In genomic region chr1:67850611-67851075, GRCh38 we compare ENCODE assay signal across 9 cellular contexts. TPM values are rescaled to one million over a fixed set of nuclear protein-coding genes. Genes with fewer than 3 reads are reported as not detected.
DNase-seq lines count a peak whose midpoint lies in the region; ATAC-seq, FAIRE-seq and TF ChIP-seq lines count a peak whose summit lies in the region.
"Had no signal": no experiment of that assay in that cellular context is flagged by ENCODE, and none has a peak within 500 bp of the region (broad histone marks: within the 10 kb centered on the region; RNA-seq: fewer than 3 reads in every experiment).

No MANE protein-coding gene starts in this region.

- FAIRE-seq in frontal cortex (lab: Jason Lieb, UNC), result no peak

- no peak for ATAC-seq in GM21381 (IDR thresholded peaks at IDR 0.05; ENCODE audit: unreplicated experiment)

- DNase-seq in GM04503 (ENCODE audit: low read depth) (peak; percentile 42), NCI-H2227 treated with DMSO at 0.1 percent for 48 hours (lab: John Stamatoyannopoulos, UW) (peak; percentile 45), epithelial cell of proximal tubule (ENCODE audit: low read depth) (peak; percentile 83), posterior cingulate gyrus (peak in 6 of 10 donors; percentile 14 to 88 (median 48)), frontal cortex (ENCODE audit: low spot score in 2 of 2) (no peak), iPS-NIHi7 (ENCODE audit: extremely low spot score) (no peak)
- no peak for DNase-seq in T-helper 2 cell treated with Interferon-gamma antibody and Interleukin-4, amounts not matched to agents 5 μg/mL and 100 μg/mL, for 36 hours (ENCODE audit: low spot score)
- DNase-seq: GOT3 had no signal

- peaks cover 4% of the 10 kb centered on the region for H3K27me3 Mint-ChIP-seq in T-helper 2 cell treated with Interferon-gamma antibody and Interleukin-4, amounts not matched to agents 5 μg/mL and 100 μg/mL, for 36 hours (ENCODE audit: low read depth)

- intact Hi-C loops in posterior cingulate gyrus (cut with DNase I), result loop anchor here (2.0 to 10.0 kb wide), 2 partner anchors 262 to 494 kb away; no protein-coding TSS in a partner anchor

- H3K9me3 Mint-ChIP-seq in T-helper 2 cell treated with Interferon-gamma antibody and Interleukin-4, amounts not matched to agents 5 μg/mL and 100 μg/mL, for 36 hours, result no peaks in the 10 kb centered on the region

- no peaks in the 10 kb centered on the region for H3K4me1 Mint-ChIP-seq in T-helper 2 cell treated with Interferon-gamma antibody and Interleukin-4, amounts not matched to agents 5 μg/mL and 100 μg/mL, for 36 hours (ENCODE audit: low read depth)

- no peak overlapping the region for H3K27ac Mint-ChIP-seq in T-helper 2 cell treated with Interferon-gamma antibody and Interleukin-4, amounts not matched to agents 5 μg/mL and 100 μg/mL, for 36 hours

- no peak for TF ChIP-seq CTCF in epithelial cell of proximal tubule (conservative IDR thresholded peaks at IDR 0.05; ENCODE audit: low read depth, low read length)

- H3K4me3 ChIP-seq in epithelial cell of proximal tubule (ENCODE audit: low read depth, low read length), result no peak overlapping the region

- no peak overlapping the region for H3K4me3 Mint-ChIP-seq in T-helper 2 cell treated with Interferon-gamma antibody and Interleukin-4, amounts not matched to agents 5 μg/mL and 100 μg/mL, for 36 hours

- no peaks in the 10 kb centered on the region for H3K36me3 Mint-ChIP-seq in T-helper 2 cell treated with Interferon-gamma antibody and Interleukin-4, amounts not matched to agents 5 μg/mL and 100 μg/mL, for 36 hours (ENCODE audit: low read depth)

RNA-seq across cellular contexts. Expression of gene GNG12, which starts 17.4 kb away (rescaled TPM):
- total RNA-seq in epithelial cell of proximal tubule (67.1 and 95.4 TPM in 2 replicates), frontal cortex (21.2 TPM)

Comparison
In these comparisons a context has a peak if more than half of its experiments do, and no peak if none do; other contexts are left out.
1. DNase-seq: peak in GM04503 (single experiment), NCI-H2227 treated with DMSO at 0.1 percent for 48 hours (single experiment), epithelial cell of proximal tubule (single experiment) and posterior cingulate gyrus (6 of 10); none in frontal cortex (0 of 2), iPS-NIHi7 (single experiment) and T-helper 2 cell treated with Interferon-gamma antibody and Interleukin-4, amounts not matched to agents 5 μg/mL and 100 μg/mL, for 36 hours (single experiment).